Comparison of ENCODE assay signal across 26 cellular contexts in the genomic region with DNA sequence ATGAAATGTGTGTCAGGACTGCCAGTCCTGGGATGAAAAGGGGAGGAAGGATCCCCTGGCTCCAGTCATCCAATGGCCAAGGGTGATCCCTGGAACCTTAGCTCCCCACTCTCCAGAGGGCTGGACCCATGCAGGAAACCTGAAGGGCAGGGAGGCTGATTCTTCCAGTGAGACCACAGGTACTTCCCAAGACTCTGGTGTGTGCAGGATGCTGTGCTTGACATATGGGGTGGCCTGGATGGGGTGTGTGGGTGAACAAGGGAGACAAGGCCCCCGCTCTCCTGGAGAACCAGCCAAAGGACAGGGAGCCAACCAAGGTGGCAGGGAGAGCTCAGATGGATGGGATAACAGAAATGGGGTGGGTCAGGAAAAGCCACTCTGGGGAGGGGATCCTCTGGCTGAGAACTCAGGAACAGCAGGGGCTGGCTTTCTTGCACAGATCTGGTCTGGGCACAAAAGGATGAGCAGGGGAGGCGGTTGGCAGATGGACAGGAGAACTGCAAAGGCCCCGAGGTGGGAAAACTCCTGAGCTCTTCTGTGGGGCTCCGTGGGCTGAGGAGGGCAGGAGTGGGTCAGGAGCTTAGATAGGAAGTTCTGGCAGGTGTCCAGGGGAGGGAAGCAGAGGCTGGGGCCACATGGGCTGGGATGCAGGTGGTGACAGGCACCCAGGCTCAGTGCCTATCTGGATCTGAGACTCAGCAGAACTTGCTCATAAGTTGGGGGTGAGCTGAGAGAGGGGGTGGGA.
DNase-seq lines count a peak whose midpoint lies in the region; ATAC-seq, FAIRE-seq and TF ChIP-seq lines count a peak whose summit lies in the region.
"Had no signal": no experiment of that assay in that cellular context is flagged by ENCODE, and none has a peak within 500 bp of the region (broad histone marks: within the 10 kb centered on the region; RNA-seq: fewer than 3 reads in every experiment).

No MANE protein-coding gene starts in this region.

- no peaks in the 10 kb centered on the region for H3K9me3 Mint-ChIP-seq in type B pancreatic cell
- H3K9me3 Mint-ChIP-seq: CD4-positive, alpha-beta memory T cell; GM23338; memory B cell; neural progenitor cell; T-helper 2 cell treated with Interferon-gamma antibody and Interleukin-4, amounts not matched to agents 5 μg/mL and 100 μg/mL, for 36 hours had no signal

- no peak overlapping the region for H2BK120ac ChIP-seq in mesenchymal stem cell (ENCODE audit: low read depth, low read length)

- H2BK12ac ChIP-seq in mesenchymal stem cell (ENCODE audit: low read length in 2 of 2), result no peak overlapping the region

- peak; percentile 60 for FAIRE-seq in bronchial epithelial cell (lab: Jason Lieb, UNC)
- FAIRE-seq: RCC 7860 had no signal

- H3K79me1 ChIP-seq in mesenchymal stem cell (replicated peaks; ENCODE audit: low read length, poor library complexity, severe bottlenecking), result peaks cover 30% of the 10 kb centered on the region

- no peak for TF ChIP-seq CTCF in bronchial epithelial cell (IDR thresholded peaks at IDR 0.05; ENCODE audit: insufficient read depth, low read length, severe bottlenecking)
- TF ChIP-seq CTCF in type B pancreatic cell (conservative IDR thresholded peaks at IDR 0.05), result no peak

- H3K9ac ChIP-seq in mesenchymal stem cell (ENCODE audit: low read length), result peak overlapping the region; percentile 26
- H3K9ac ChIP-seq: KMS-11, neural progenitor cell had no signal

- no peaks in the 10 kb centered on the region for H3K9me3 ChIP-seq in mesenchymal stem cell (ENCODE audit: control insufficient read depth, low read length)
- H3K9me3 ChIP-seq: left lung, MG63, right lobe of liver, tibial nerve had no signal

- H3K18ac ChIP-seq in mesenchymal stem cell (ENCODE audit: low read depth in 1 of 2, low read length in 2 of 2), result no peak overlapping the region

- no peaks in the 10 kb centered on the region for H3K36me3 ChIP-seq in bronchial epithelial cell (ENCODE audit: control insufficient read depth, insufficient read depth, low read length)
- H3K36me3 ChIP-seq in mesenchymal stem cell (ENCODE audit: control insufficient read depth in 1 of 2, insufficient read depth in 2 of 2, low read depth in 1 of 2, low read length in 2 of 2), result peaks cover 0 to 63% of the 10 kb centered on the region in 2 experiments
- H3K36me3 ChIP-seq: left lung, MG63, neural progenitor cell, right lobe of liver, tibial nerve had no signal

- H2BK15ac ChIP-seq in mesenchymal stem cell (ENCODE audit: low read depth, poor library complexity, severe bottlenecking), result peak overlapping the region; percentile 33

- DNase-seq in cardiac septum (ENCODE audit: low spot score), result peak; percentile 64
- DNase-seq in Right ventricle myocardium superior, result no peak
- DNase-seq in bronchial epithelial cell (ENCODE audit: low read depth), result no peak
- DNase-seq in mesenchymal stem cell, result no peak
- peak; percentile 49 for DNase-seq in type B pancreatic cell (ENCODE audit: extremely low spot score, unreplicated experiment)
- no peak for DNase-seq in HT-29 (ENCODE audit: low spot score)
- no peak for DNase-seq in anterior cingulate cortex (lab: John Stamatoyannopoulos, UW)
- DNase-seq: activated T-cell treated with anti-CD3 and anti-CD28 coated beads, Interleukin-2, amount 50 U/mL, for 48 hours; CD4-positive, alpha-beta memory T cell; left lung; MG63; NCI-H2029 treated with DMSO at 0.1 percent for 48 hours; NCI-H345; SIG-M5; stimulated activated CD4-positive, alpha-beta T cell treated with anti-CD3 and anti-CD28 coated beads, Interleukin-4, amount 100 ng/mL, for 24 hours had no signal

- no peak overlapping the region for H2BK5ac ChIP-seq in mesenchymal stem cell (ENCODE audit: low read depth, low read length, poor library complexity, severe bottlenecking)

- H3K27me3 ChIP-seq in bronchial epithelial cell (ENCODE audit: control insufficient read depth, insufficient read depth, low read length) (no peaks in the 10 kb centered on the region), mesenchymal stem cell (ENCODE audit: control insufficient read depth in 1 of 2, insufficient read depth in 1 of 2, low read length in 2 of 2) (no peaks in the 10 kb centered on the region)
- H3K27me3 ChIP-seq: dorsolateral prefrontal cortex, left lung, MG63, neural progenitor cell, right lobe of liver, tibial nerve had no signal

- H3K4me1 ChIP-seq in mesenchymal stem cell (ENCODE audit: control insufficient read depth, insufficient read depth, low read depth, low read length), result peaks cover 7% of the 10 kb centered on the region
- H3K4me1 ChIP-seq: right lobe of liver had no signal

- no peak overlapping the region for H3K23ac ChIP-seq in mesenchymal stem cell (ENCODE audit: low read length in 2 of 2)

- H2AK5ac ChIP-seq in mesenchymal stem cell (ENCODE audit: low read length, severe bottlenecking), result no peak overlapping the region

- H3K4me1 Mint-ChIP-seq in type B pancreatic cell (ENCODE audit: unreplicated experiment), result peaks cover 21% of the 10 kb centered on the region
- H3K4me1 Mint-ChIP-seq: CD4-positive, alpha-beta memory T cell had no signal

- no peak overlapping the region for H3K4me3 Mint-ChIP-seq in type B pancreatic cell
- H3K4me3 Mint-ChIP-seq: CD4-positive, alpha-beta memory T cell; GM23338; memory B cell; neural progenitor cell; T-helper 2 cell treated with Interferon-gamma antibody and Interleukin-4, amounts not matched to agents 5 μg/mL and 100 μg/mL, for 36 hours had no signal

- intact Hi-C loops in cardiac septum (cut with DNase I), result no loop called here
- intact Hi-C loops in Right ventricle myocardium superior (cut with DNase I), result no loop called here

- no peak overlapping the region for H3K4ac ChIP-seq in mesenchymal stem cell (ENCODE audit: low read depth in 1 of 2, low read length in 2 of 2)

- H3K4me3 ChIP-seq in bronchial epithelial cell (ENCODE audit: low read depth, low read length) (no peak overlapping the region), mesenchymal stem cell (ENCODE audit: insufficient read depth in 1 of 2, low read depth in 1 of 2, low read length in 2 of 2) (no peak overlapping the region)
- H3K4me3 ChIP-seq: dorsolateral prefrontal cortex, GM23338, left lung, MG63, neural progenitor cell, right lobe of liver, tibial nerve had no signal

- ATAC-seq in Right ventricle myocardium superior (ENCODE audit: poor library complexity) (no peak), GM18517 (IDR thresholded peaks at IDR 0.05; ENCODE audit: unreplicated experiment) (no peak)
- ATAC-seq: GM23338, left lung, right lobe of liver had no signal

- no peaks in the 10 kb centered on the region for H3K36me3 Mint-ChIP-seq in type B pancreatic cell
- H3K36me3 Mint-ChIP-seq: CD4-positive, alpha-beta memory T cell; memory B cell; neural progenitor cell had no signal

- H2AFZ ChIP-seq in mesenchymal stem cell (ENCODE audit: low read depth, low read length), result no peak overlapping the region
- H2AFZ ChIP-seq: GM23338, neural progenitor cell had no signal

- peaks cover 8% of the 10 kb centered on the region for H3K27me3 Mint-ChIP-seq in type B pancreatic cell

- no peak overlapping the region for H4K8ac ChIP-seq in mesenchymal stem cell (ENCODE audit: low read length)

- H3K14ac ChIP-seq in mesenchymal stem cell (ENCODE audit: low read length in 2 of 2), result no peak overlapping the region

- no peak overlapping the region for H3K4me2 ChIP-seq in mesenchymal stem cell (ENCODE audit: low read length, poor library complexity, severe bottlenecking)
- H3K4me2 ChIP-seq: GM23338, KMS-11, neural progenitor cell had no signal

- WGBS in mesenchymal stem cell, result 93% methylated on average over 4 of the region's 4 CpGs

- H4K91ac ChIP-seq in mesenchymal stem cell (ENCODE audit: low read length), result no peak overlapping the region

- H3K27ac ChIP-seq in mesenchymal stem cell (ENCODE audit: low read length, poor library complexity, severe bottlenecking), result no peak overlapping the region
- H3K27ac ChIP-seq: dorsolateral prefrontal cortex, KMS-11, left lung, neural progenitor cell, right lobe of liver, tibial nerve had no signal

- no peak overlapping the region for H3K27ac Mint-ChIP-seq in type B pancreatic cell
- H3K27ac Mint-ChIP-seq: CD4-positive, alpha-beta memory T cell; GM23338; memory B cell; progenitor cell of endocrine pancreas; T-helper 2 cell treated with Interferon-gamma antibody and Interleukin-4, amounts not matched to agents 5 μg/mL and 100 μg/mL, for 36 hours had no signal

Comparison
In these comparisons a context has a peak if more than half of its experiments do, and no peak if none do; other contexts are left out.
1. DNase-seq: peak in cardiac septum (single experiment) and type B pancreatic cell (single experiment); none in Right ventricle myocardium superior (single experiment), bronchial epithelial cell (single experiment), mesenchymal stem cell (single experiment), HT-29 (single experiment) and anterior cingulate cortex (0 of 58).